Comparison of ENCODE assay signal across 8 cellular contexts in genomic region chr12:57522887-57523705, GRCh38. TPM values are rescaled to one million over a fixed set of nuclear protein-coding genes. Genes with fewer than 3 reads are reported as not detected.
A peak's percentile ranks its signal among the peaks of the same experiment; 100 is the strongest.
DNase-seq lines count a peak whose midpoint lies in the region; ATAC-seq and TF ChIP-seq lines count a peak whose summit lies in the region.

No MANE protein-coding gene starts in this region.

- DNase-seq in C1 segment of cervical spinal cord (lab: John Stamatoyannopoulos, UW) (peak in 8 of 14 donors; percentile 31 to 77 (median 67)), T-helper 9 cell (peak; percentile 53), left lobe of liver (ENCODE audit: low spot score) (peak; percentile 71), DMS79 treated with DMSO at 0.1 percent for 48 hours (lab: John Stamatoyannopoulos, UW) (no peak)
- peak; percentile 54 for DNase-seq in stimulated activated CD8-positive, alpha-beta memory T cell treated with anti-CD3 and anti-CD28 coated beads, Interleukin-4, amount 100 ng/mL, for 48 hours

- peak; percentile 1 for ATAC-seq in left lobe of liver
- ATAC-seq in GM21528 (IDR thresholded peaks at IDR 0.05; ENCODE audit: low FRiP score, unreplicated experiment): no peak

- no peak for TF ChIP-seq RAD21 in Ishikawa (IDR thresholded peaks at IDR 0.05; ENCODE audit: low read depth)

- peak overlapping the region; percentile 89 for H3K27ac ChIP-seq in cingulate gyrus (ENCODE audit: low read depth, low read length)

- no peak for TF ChIP-seq EP300 in Ishikawa (IDR thresholded peaks at IDR 0.05; ENCODE audit: borderline replicate concordance)

TF ChIP-seq in Ishikawa, 13 proteins besides CTCF, POLR2A, EP300 and RAD21:
- TF ChIP-seq TEAD4 (IDR thresholded peaks at IDR 0.05): no peak
- TF ChIP-seq ZBTB7A (IDR thresholded peaks at IDR 0.05; ENCODE audit: low read depth): peak; percentile 53; the same call in 1 of the 2 replicates
TF ChIP-seq in Ishikawa: peak in this region for 1.

RNA-seq across cellular contexts. Expression of gene MBD6, which starts 0.5 kb away (rescaled TPM):
- 59.6 TPM for total RNA-seq in left lobe of liver

RNA-seq across cellular contexts. Expression of gene DDIT3, which starts 2.8 kb away (rescaled TPM):
- total RNA-seq in left lobe of liver: 13.9 TPM

RNA-seq across cellular contexts. Expression of gene DCTN2, which starts 23.9 kb away (rescaled TPM):
- 28.9 TPM for total RNA-seq in left lobe of liver

RNA-seq across cellular contexts. Expression of gene KIF5A, which starts 26.7 kb away (rescaled TPM):
- 0.05 TPM for total RNA-seq in left lobe of liver

RNA-seq across cellular contexts. Expression of gene MARS1, which starts 35.2 kb away (rescaled TPM):
- 71.1 TPM for total RNA-seq in left lobe of liver
